ENCODE assay signal across 8 cellular contexts in the genomic region with DNA sequence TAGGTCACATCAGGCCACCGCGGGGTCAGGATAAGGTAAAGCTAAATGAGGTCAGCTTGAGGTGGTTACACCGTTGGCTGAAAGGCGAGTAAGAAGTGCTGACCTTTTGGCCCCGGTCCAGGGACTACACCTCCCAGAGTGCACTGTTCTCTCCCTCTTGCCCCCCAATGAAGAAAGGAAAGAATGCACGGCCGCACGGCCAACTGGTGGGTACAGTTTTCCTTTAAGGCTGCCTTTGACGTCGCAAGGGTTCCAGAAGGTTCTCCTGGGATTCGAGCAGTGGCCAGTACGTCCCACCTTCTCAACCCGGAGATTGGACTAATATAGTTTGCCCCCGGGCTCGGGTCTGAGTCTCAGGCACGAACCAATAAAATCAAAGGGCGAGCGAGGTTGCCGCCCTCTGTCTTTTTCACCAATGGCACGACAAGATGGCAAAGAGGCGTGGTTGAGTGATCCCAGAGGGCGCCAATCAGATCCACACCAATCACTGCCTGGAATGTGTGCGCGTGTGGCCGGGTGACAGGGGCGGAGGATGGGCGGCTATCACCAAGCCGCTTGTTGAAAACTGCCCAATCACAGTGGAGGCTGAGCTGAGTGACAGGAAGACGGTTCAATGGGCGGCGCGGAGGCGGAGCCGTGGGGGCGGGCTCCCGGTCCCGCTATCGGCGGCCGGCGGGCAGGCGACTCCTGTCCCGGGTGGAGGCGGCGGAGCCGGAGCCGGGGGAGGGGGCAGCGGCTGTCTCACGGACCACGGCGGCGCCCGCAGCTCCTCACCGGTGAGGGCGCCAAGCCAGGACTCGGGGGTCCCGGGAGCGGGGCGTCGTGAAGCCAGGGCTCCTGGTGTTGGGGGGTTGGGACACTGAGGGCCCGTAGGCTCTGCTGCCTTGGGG. TPM values are rescaled to one million over a fixed set of nuclear protein-coding genes. Genes with fewer than 3 reads are reported as not detected.
DNase-seq lines count a peak whose midpoint lies in the region; FAIRE-seq and TF ChIP-seq lines count a peak whose summit lies in the region.

A gene (plus strand): TSS at position 690 of the 890 bp plus-strand sequence. CDS start 886 bp downstream, outside the sequence.

- no peak for TF ChIP-seq CTCF in HFF-Myc (IDR thresholded peaks at IDR 0.05; ENCODE audit: low read depth, low read length, missing control alignments)

- CTCF ChIA-PET in activated naive CD4-positive, alpha-beta T cell treated with anti-CD3 and anti-CD28 coated beads, Interleukin-2, amount 10 ng/mL, durations not matched to agents 7 days and 5 days (lab: Charles Lee) = interaction anchor here (0.7 to 1.4 kb wide), 3 partner anchors 9 to 93 kb away, joined by 3 to 5 read pairs (median 3); no protein-coding TSS in a partner anchor

- H3K4me3 Mint-ChIP-seq in activated naive CD4-positive, alpha-beta T cell treated with anti-CD3 and anti-CD28 coated beads, Interleukin-2, amount 10 ng/mL, durations not matched to agents 7 days and 5 days = peak within 1 kb of the TSS; percentile 99

- peaks cover 50% of the 10 kb centered on the region for H3K4me1 ChIP-seq in neuron (ENCODE audit: insufficient read depth, low read length)

- no peaks in the 10 kb centered on the region for H3K27me3 ChIP-seq in neuron (ENCODE audit: insufficient read depth, low read length)

- H3K4me3 ChIP-seq in HFF-Myc (replicated peaks; ENCODE audit: low read depth, low read length) (peak within 1 kb of the TSS; percentile 60), neuron (ENCODE audit: low read length) (peak within 1 kb of the TSS; percentile 77)

- no peaks in the 10 kb centered on the region for H3K36me3 ChIP-seq in neuron (ENCODE audit: insufficient read depth, low read length)

- peak within 1 kb of the TSS; percentile 60 for H2AFZ ChIP-seq in neuron (ENCODE audit: low read depth, low read length)

- H3K36me3 Mint-ChIP-seq in activated naive CD4-positive, alpha-beta T cell treated with anti-CD3 and anti-CD28 coated beads, Interleukin-2, amount 10 ng/mL, durations not matched to agents 7 days and 5 days = no peaks in the 10 kb centered on the region

- peaks cover 53% of the 10 kb centered on the region for H3K4me1 Mint-ChIP-seq in activated naive CD4-positive, alpha-beta T cell treated with anti-CD3 and anti-CD28 coated beads, Interleukin-2, amount 10 ng/mL, durations not matched to agents 7 days and 5 days

- no peaks in the 10 kb centered on the region for H3K9me3 Mint-ChIP-seq in activated naive CD4-positive, alpha-beta T cell treated with anti-CD3 and anti-CD28 coated beads, Interleukin-2, amount 10 ng/mL, durations not matched to agents 7 days and 5 days

- in situ Hi-C loops in SK-MEL-5 (cut with HindIII; ENCODE audit: low pct_unique_long_range_greater_than_20kb, low sequenced_read_pairs) = no loop called here

- H3K27me3 Mint-ChIP-seq in activated naive CD4-positive, alpha-beta T cell treated with anti-CD3 and anti-CD28 coated beads, Interleukin-2, amount 10 ng/mL, durations not matched to agents 7 days and 5 days = peaks cover 6% of the 10 kb centered on the region

- peak within 1 kb of the TSS; percentile 78 for H3K27ac Mint-ChIP-seq in activated naive CD4-positive, alpha-beta T cell treated with anti-CD3 and anti-CD28 coated beads, Interleukin-2, amount 10 ng/mL, durations not matched to agents 7 days and 5 days

- no peaks in the 10 kb centered on the region for H3K9me3 ChIP-seq in neuron (ENCODE audit: low read length)

- peak; percentile 98 for FAIRE-seq in frontal cortex (lab: Jason Lieb, UNC)

- DNase-seq in GM04503 (ENCODE audit: low read depth) (peak; percentile 98), HFF-Myc (ENCODE audit: extremely low read depth, low read depth) (peak; percentile 99), MV-4-11 (lab: John Stamatoyannopoulos, UW) (peak; percentile 98), SK-MEL-5 (ENCODE audit: low read depth, low spot score) (peak; percentile 99), frontal cortex (ENCODE audit: low spot score in 2 of 2) (peak; percentile 92 to 97), stromal cell of bone marrow (ENCODE audit: low read depth) (peak; percentile 99)
- peak; percentile 98 for DNase-seq in activated naive CD4-positive, alpha-beta T cell treated with anti-CD3 and anti-CD28 coated beads, Interleukin-2, amount 10 ng/mL, durations not matched to agents 7 days and 5 days

RNA-seq across cellular contexts. Expression of the gene that starts here (rescaled TPM):
- 4.9 and 6.6 TPM in 2 replicates for total RNA-seq in SK-MEL-5 (2014; rRNA removed; shearing (Covaris generic))
- polyA plus RNA-seq in SK-MEL-5 (2015; cell fraction: cytosol; rRNA removed) = 4.4 and 5.1 TPM in 2 replicates
- 2.7 and 5.7 TPM in 2 replicates for polyA plus RNA-seq in SK-MEL-5 (2015; cell fraction: nucleus; rRNA removed)
- total RNA-seq in frontal cortex = 57.1 TPM

Comparison
In these comparisons a context has a peak if more than half of its experiments do, and no peak if none do; other contexts are left out.
1. Peak in every context shown above with its lines: DNase-seq and H3K4me3 ChIP-seq.